Comparison of ENCODE assay signal across 1 cellular context in the genomic region with DNA sequence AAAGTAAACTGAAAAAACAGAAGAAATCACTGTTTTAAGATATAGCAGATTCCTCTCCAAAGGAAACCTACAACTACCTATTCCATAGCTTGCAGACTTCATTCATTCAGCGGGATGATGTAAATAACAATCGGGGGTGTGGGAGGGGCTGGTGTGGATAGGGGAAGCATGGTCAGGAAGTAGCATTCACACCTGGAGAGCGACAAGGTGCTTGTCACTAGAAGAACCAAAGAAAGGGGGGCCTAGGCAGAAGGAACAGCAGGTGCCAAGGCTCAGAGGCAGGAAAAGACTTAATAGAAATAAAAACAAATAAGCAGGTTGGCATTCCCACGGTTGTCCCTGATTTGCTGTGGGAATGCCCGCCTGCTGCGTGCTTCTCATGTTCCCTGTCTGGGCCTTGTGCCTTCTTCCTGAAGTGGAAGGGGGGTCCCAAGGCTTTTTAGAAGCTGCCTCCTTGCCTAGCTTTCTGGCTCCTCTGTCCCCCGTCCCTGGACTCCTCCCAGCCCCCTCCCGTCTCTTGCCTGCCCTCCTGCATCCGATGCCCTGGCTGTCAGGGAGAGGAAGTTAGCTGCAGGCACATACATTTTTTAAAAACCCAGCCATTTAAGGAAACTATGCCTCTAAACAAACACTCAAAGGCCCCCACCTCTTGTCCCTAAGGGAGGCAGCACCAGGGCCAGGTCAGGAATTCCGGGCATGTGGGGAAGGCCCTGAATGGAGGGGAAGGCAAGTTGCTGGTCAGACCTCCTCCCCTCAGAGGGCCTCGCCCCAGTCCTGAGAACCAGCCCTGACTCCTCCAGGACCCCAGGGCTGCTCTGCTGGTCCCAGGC.
TF ChIP-seq lines count a peak whose summit lies in the region.

No MANE protein-coding gene starts in this region.

TF ChIP-seq in WTC11, 78 proteins besides CTCF, POLR2A, EP300 and RAD21 (continued from another document):
- TF ChIP-seq, protein P1, sequence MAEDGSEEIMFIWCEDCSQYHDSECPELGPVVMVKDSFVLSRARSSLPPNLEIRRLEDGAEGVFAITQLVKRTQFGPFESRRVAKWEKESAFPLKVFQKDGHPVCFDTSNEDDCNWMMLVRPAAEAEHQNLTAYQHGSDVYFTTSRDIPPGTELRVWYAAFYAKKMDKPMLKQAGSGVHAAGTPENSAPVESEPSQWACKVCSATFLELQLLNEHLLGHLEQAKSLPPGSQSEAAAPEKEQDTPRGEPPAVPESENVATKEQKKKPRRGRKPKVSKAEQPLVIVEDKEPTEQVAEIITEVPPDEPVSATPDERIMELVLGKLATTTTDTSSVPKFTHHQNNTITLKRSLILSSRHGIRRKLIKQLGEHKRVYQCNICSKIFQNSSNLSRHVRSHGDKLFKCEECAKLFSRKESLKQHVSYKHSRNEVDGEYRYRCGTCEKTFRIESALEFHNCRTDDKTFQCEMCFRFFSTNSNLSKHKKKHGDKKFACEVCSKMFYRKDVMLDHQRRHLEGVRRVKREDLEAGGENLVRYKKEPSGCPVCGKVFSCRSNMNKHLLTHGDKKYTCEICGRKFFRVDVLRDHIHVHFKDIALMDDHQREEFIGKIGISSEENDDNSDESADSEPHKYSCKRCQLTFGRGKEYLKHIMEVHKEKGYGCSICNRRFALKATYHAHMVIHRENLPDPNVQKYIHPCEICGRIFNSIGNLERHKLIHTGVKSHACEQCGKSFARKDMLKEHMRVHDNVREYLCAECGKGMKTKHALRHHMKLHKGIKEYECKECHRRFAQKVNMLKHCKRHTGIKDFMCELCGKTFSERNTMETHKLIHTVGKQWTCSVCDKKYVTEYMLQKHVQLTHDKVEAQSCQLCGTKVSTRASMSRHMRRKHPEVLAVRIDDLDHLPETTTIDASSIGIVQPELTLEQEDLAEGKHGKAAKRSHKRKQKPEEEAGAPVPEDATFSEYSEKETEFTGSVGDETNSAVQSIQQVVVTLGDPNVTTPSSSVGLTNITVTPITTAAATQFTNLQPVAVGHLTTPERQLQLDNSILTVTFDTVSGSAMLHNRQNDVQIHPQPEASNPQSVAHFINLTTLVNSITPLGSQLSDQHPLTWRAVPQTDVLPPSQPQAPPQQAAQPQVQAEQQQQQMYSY (CRISPR knock-in tag; IDR thresholded peaks at IDR 0.05) = peak; percentile 29; the same call in 1 of the 2 replicates
- TF ChIP-seq, protein P2, sequence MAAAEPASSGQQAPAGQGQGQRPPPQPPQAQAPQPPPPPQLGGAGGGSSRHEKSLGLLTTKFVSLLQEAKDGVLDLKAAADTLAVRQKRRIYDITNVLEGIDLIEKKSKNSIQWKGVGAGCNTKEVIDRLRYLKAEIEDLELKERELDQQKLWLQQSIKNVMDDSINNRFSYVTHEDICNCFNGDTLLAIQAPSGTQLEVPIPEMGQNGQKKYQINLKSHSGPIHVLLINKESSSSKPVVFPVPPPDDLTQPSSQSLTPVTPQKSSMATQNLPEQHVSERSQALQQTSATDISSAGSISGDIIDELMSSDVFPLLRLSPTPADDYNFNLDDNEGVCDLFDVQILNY (CRISPR knock-in tag; IDR thresholded peaks at IDR 0.05) = no peak
- no peak for TF ChIP-seq ZNF416 (CRISPR knock-in tag; IDR thresholded peaks at IDR 0.05)
- no peak for TF ChIP-seq TP53 (CRISPR knock-in tag; IDR thresholded peaks at IDR 0.05)
TF ChIP-seq in WTC11: peak in this region for 6.
